1 cellular context compared by ENCODE assay signal in genomic region chrX:129769467-129770154, GRCh38.
A peak's percentile ranks its signal among the peaks of the same experiment; 100 is the strongest.
TF ChIP-seq lines count a peak whose summit lies in the region.

No MANE protein-coding gene starts in this region.

TF ChIP-seq in K562, 482 proteins besides CTCF, POLR2A, EP300 and RAD21 (continued from another document):
- TF ChIP-seq ZNF740 (CRISPR knock-in tag; IDR thresholded peaks at IDR 0.05), result no peak
- TF ChIP-seq ZNF740 (tag; IDR thresholded peaks at IDR 0.05), result no peak
- no peak for TF ChIP-seq ZZZ3 (IDR thresholded peaks at IDR 0.05)
- TF ChIP-seq SRSF1 (IDR thresholded peaks at IDR 0.05; ENCODE audit: low read depth, low read length), result no peak
- TF ChIP-seq NRF1 (conservative IDR thresholded peaks at IDR 0.05 in 1 of 2, IDR thresholded peaks at IDR 0.05 in 1 of 2), result 0 out of 4 replicates have a peak, but pooled peaks of 1 of the 2 experiments have one; percentile 27
